Comparison of ENCODE assay signal across 18 cellular contexts in the genomic region with DNA sequence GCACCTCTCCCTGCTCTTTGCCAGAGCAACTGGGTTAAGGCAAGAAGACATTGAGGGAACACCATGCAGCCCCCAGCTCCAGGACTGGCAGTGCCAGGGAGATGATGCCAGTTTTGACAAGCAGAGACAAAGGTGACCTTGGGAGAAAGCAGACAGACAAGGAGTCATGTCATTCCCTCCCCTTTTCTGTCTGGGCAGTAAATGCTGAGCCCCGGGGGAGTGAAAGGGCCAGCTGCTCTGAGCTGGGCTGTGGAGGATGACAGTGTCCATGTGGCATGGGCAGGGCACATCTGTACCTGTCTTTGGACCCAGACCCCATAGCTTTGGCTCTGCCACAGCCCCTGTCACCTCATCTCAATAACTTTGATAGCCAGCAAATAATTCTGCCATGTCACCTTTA. TPM values are rescaled to one million over a fixed set of nuclear protein-coding genes. Genes with fewer than 3 reads are reported as not detected.
A peak's percentile ranks its signal among the peaks of the same experiment; 100 is the strongest.
DNase-seq lines count a peak whose midpoint lies in the region; ATAC-seq and TF ChIP-seq lines count a peak whose summit lies in the region.
"Had no signal": no experiment of that assay in that cellular context is flagged by ENCODE, and none has a peak within 500 bp of the region (broad histone marks: within the 10 kb centered on the region; RNA-seq: fewer than 3 reads in every experiment).

No MANE protein-coding gene starts in this region.

- H3F3A ChIP-seq in GM23338 (replicated peaks; ENCODE audit: low read depth): peaks cover 7% of the 10 kb centered on the region; the same call in 1 of the 2 replicates

- no peak overlapping the region for H2BK15ac ChIP-seq in neuronal stem cell (ENCODE audit: low read length)

- ATAC-seq in GM23338: no peak
- no peak for ATAC-seq in naive thymus-derived CD4-positive, alpha-beta T cell
- ATAC-seq: HCT116 had no signal

- H3K27me3 Mint-ChIP-seq in GM23338 (ENCODE audit: insufficient read depth, low read depth, poor library complexity): peaks cover 6% of the 10 kb centered on the region
- H3K27me3 Mint-ChIP-seq in endodermal cell (ENCODE audit: insufficient read depth): no peaks in the 10 kb centered on the region
- peaks cover 0 to 15% (median 0%) of the 10 kb centered on the region in 5 donors for H3K27me3 Mint-ChIP-seq in naive thymus-derived CD4-positive, alpha-beta T cell

- no peaks in the 10 kb centered on the region for H3K79me2 ChIP-seq in GM23338 (replicated peaks; ENCODE audit: insufficient read depth)

- CTCF ChIA-PET in naive thymus-derived CD4-positive, alpha-beta T cell (lab: Charles Lee): no interaction called here

- no peak for TF ChIP-seq CTCF in GM23338 (conservative IDR thresholded peaks at IDR 0.05; ENCODE audit: low read depth in 2 of 2)
- no peak for TF ChIP-seq CTCF in endodermal cell (conservative IDR thresholded peaks at IDR 0.05)

- H3K4me3 ChIP-seq in GM23338 (no peak overlapping the region), endodermal cell (ENCODE audit: low read length) (no peak overlapping the region), neuronal stem cell (ENCODE audit: low read length in 2 of 2) (no peak overlapping the region)
- H3K4me3 ChIP-seq in naive thymus-derived CD4-positive, alpha-beta T cell (ENCODE audit: low read length): no peak overlapping the region
- H3K4me3 ChIP-seq: PC-9 had no signal

- H3K36me3 ChIP-seq in GM23338 (ENCODE audit: insufficient read depth) (no peaks in the 10 kb centered on the region), endodermal cell (ENCODE audit: control insufficient read depth, insufficient read depth, low read length) (no peaks in the 10 kb centered on the region), neuronal stem cell (replicated peaks in 1 of 2; ENCODE audit: control insufficient read depth in 2 of 2, insufficient read depth in 2 of 2, low read length in 2 of 2) (no peaks in the 10 kb centered on the region)
- H3K36me3 ChIP-seq in naive thymus-derived CD4-positive, alpha-beta T cell (ENCODE audit: control insufficient read depth in 2 of 3, insufficient read depth in 3 of 3, low read length in 3 of 3): no peaks in the 10 kb centered on the region

- 83 to 86% methylated on average over 1 of the region's 1 CpG for WGBS in endodermal cell (ENCODE audit: insufficient coverage in 1 of 2, insufficient read length in 1 of 2), 2 experiments
- WGBS in neuronal stem cell (ENCODE audit: extremely low coverage in 2 of 2, insufficient read length in 2 of 2, insufficient replicate concordance in 1 of 2), 2 donors: no CpG with 5 or more reads among the region's 1 CpG

- no peaks in the 10 kb centered on the region for H3K79me1 ChIP-seq in neuronal stem cell (ENCODE audit: low read depth, low read length)

- H3K4me2 ChIP-seq in GM23338: peak overlapping the region; percentile 51; the same call in 1 of the 2 replicates
- H3K4me2 ChIP-seq in neuronal stem cell (ENCODE audit: insufficient read depth, low read length, poor library complexity, severe bottlenecking): no peak overlapping the region
- H3K4me2 ChIP-seq: PC-9 had no signal

- H3K9me3 Mint-ChIP-seq in GM23338 (no peaks in the 10 kb centered on the region; the same call in 2 of the 3 replicates), endodermal cell (no peaks in the 10 kb centered on the region)
- H3K9me3 Mint-ChIP-seq in naive thymus-derived CD4-positive, alpha-beta T cell: no peaks in the 10 kb centered on the region

- no peak overlapping the region for H2BK120ac ChIP-seq in neuronal stem cell (ENCODE audit: low read depth, low read length)

- H4K8ac ChIP-seq in neuronal stem cell (ENCODE audit: low read depth, low read length): no peak overlapping the region

- H2AK5ac ChIP-seq in neuronal stem cell (ENCODE audit: low read depth, low read length): peak overlapping the region; percentile 6

- no peak overlapping the region for H3K4me3 Mint-ChIP-seq in GM23338
- H3K4me3 Mint-ChIP-seq in endodermal cell: no peak overlapping the region
- no peak overlapping the region for H3K4me3 Mint-ChIP-seq in naive thymus-derived CD4-positive, alpha-beta T cell
- H3K4me3 Mint-ChIP-seq: CD4-positive, CD25-positive, alpha-beta regulatory T cell had no signal

- no peak overlapping the region for H3K14ac ChIP-seq in neuronal stem cell (ENCODE audit: low read length)

- H3K4ac ChIP-seq in neuronal stem cell (ENCODE audit: low read length): no peak overlapping the region

- H3K27ac Mint-ChIP-seq in GM23338 (no peak overlapping the region), endodermal cell (no peak overlapping the region)
- no peak overlapping the region for H3K27ac Mint-ChIP-seq in naive thymus-derived CD4-positive, alpha-beta T cell
- H3K27ac Mint-ChIP-seq: CD4-positive, CD25-positive, alpha-beta regulatory T cell had no signal

- H3K9me2 ChIP-seq in GM23338 (ENCODE audit: insufficient read depth): peaks cover 9% of the 10 kb centered on the region; the same call in 1 of the 2 replicates

- no peak overlapping the region for H3K18ac ChIP-seq in neuronal stem cell (ENCODE audit: low read length)

- H3K9me3 ChIP-seq in endodermal cell (ENCODE audit: control insufficient read depth, low read length) (no peaks in the 10 kb centered on the region), neuronal stem cell (replicated peaks in 1 of 2; ENCODE audit: control insufficient read depth in 2 of 2, insufficient read depth in 1 of 2, low read depth in 1 of 2, low read length in 2 of 2) (no peaks in the 10 kb centered on the region)
- H3K9me3 ChIP-seq in naive thymus-derived CD4-positive, alpha-beta T cell (ENCODE audit: control insufficient read depth in 2 of 3, low read length in 3 of 3): no peaks in the 10 kb centered on the region

- H3K27ac ChIP-seq in GM23338 (ENCODE audit: low read depth) (no peak overlapping the region), endodermal cell (ENCODE audit: low read depth, low read length) (peak overlapping the region; percentile 17), neuronal stem cell (replicated peaks; ENCODE audit: low read length) (no peak overlapping the region)
- H3K27ac ChIP-seq in naive thymus-derived CD4-positive, alpha-beta T cell (ENCODE audit: low read depth, low read length): no peak overlapping the region
- H3K27ac ChIP-seq: PC-9 had no signal

- POLR2A ChIA-PET in naive thymus-derived CD4-positive, alpha-beta T cell (lab: Charles Lee): no interaction called here

- no peak overlapping the region for H2BK12ac ChIP-seq in neuronal stem cell (ENCODE audit: low read length)

- no peak overlapping the region for H3K9ac ChIP-seq in endodermal cell (ENCODE audit: extremely low read depth, low read length, poor library complexity, severe bottlenecking)
- no peak overlapping the region for H3K9ac ChIP-seq in neuronal stem cell (ENCODE audit: low read depth, low read length, poor library complexity)

- H2AFZ ChIP-seq in GM23338 (no peak overlapping the region), neuronal stem cell (ENCODE audit: low read length) (no peak overlapping the region)
- H2AFZ ChIP-seq: PC-9 had no signal

- H3K23ac ChIP-seq in neuronal stem cell (ENCODE audit: low read depth, low read length, poor library complexity): no peak overlapping the region

- H3K4me1 Mint-ChIP-seq in GM23338: peaks cover 41% of the 10 kb centered on the region
- H3K4me1 Mint-ChIP-seq in endodermal cell: peaks cover 39% of the 10 kb centered on the region
- H3K4me1 Mint-ChIP-seq in naive thymus-derived CD4-positive, alpha-beta T cell: no peaks in the 10 kb centered on the region
- H3K4me1 Mint-ChIP-seq: CD4-positive, CD25-positive, alpha-beta regulatory T cell had no signal

- H3K4me1 ChIP-seq in GM23338 (ENCODE audit: insufficient read depth) (peaks cover 46% of the 10 kb centered on the region), endodermal cell (ENCODE audit: control insufficient read depth, insufficient read depth, low read length) (peaks cover 4% of the 10 kb centered on the region), neuronal stem cell (ENCODE audit: control insufficient read depth in 2 of 2, insufficient read depth in 1 of 2, low read depth in 1 of 2, low read length in 2 of 2) (peaks cover 7 to 44% of the 10 kb centered on the region in 2 donors)
- no peaks in the 10 kb centered on the region for H3K4me1 ChIP-seq in naive thymus-derived CD4-positive, alpha-beta T cell (ENCODE audit: control insufficient read depth in 2 of 2, insufficient read depth in 2 of 2, low read length in 2 of 2)

- H3K36me3 Mint-ChIP-seq in GM23338 (ENCODE audit: low read depth) (no peaks in the 10 kb centered on the region), endodermal cell (ENCODE audit: low read depth) (no peaks in the 10 kb centered on the region)
- no peaks in the 10 kb centered on the region for H3K36me3 Mint-ChIP-seq in naive thymus-derived CD4-positive, alpha-beta T cell
- H3K36me3 Mint-ChIP-seq: CD4-positive, CD25-positive, alpha-beta regulatory T cell had no signal

- DNase-seq in GM23338 (ENCODE audit: low spot score) (no peak), NCI-H446 treated with DMSO at 0.1 percent for 48 hours (lab: John Stamatoyannopoulos, UW) (peak; percentile 75), endodermal cell (no peak), neuronal stem cell (ENCODE audit: low spot score) (no peak), LoVo (ENCODE audit: low spot score) (no peak), NCI-H1417 (lab: John Stamatoyannopoulos, UW) (no peak), DMS114 treated with DMSO at 0.1 percent for 48 hours (lab: John Stamatoyannopoulos, UW; ENCODE audit: unreplicated experiment) (no peak)
- DNase-seq in naive thymus-derived CD4-positive, alpha-beta T cell: no peak
- DNase-seq: CD4-positive, CD25-positive, alpha-beta regulatory T cell; DMS79; GOT3; Karpas-422; NCI-H1930; NCI-H510A; NCI-H748 treated with DMSO at 0.1 percent for 48 hours; PC-9; RPMI8226 had no signal

- H3K27me3 ChIP-seq in GM23338 (ENCODE audit: insufficient read depth) (no peaks in the 10 kb centered on the region), endodermal cell (ENCODE audit: control insufficient read depth, insufficient read depth, low read length, poor library complexity, severe bottlenecking) (no peaks in the 10 kb centered on the region), neuronal stem cell (ENCODE audit: control insufficient read depth in 3 of 3, insufficient read depth in 3 of 3, low read depth in 1 of 3, low read length in 3 of 3) (peaks cover 0 to 56% (median 2%) of the 10 kb centered on the region in 3 experiments)
- no peaks in the 10 kb centered on the region for H3K27me3 ChIP-seq in naive thymus-derived CD4-positive, alpha-beta T cell (ENCODE audit: control insufficient read depth in 2 of 2, insufficient read depth in 2 of 2, low read length in 2 of 2)

- H4K91ac ChIP-seq in neuronal stem cell (ENCODE audit: low read depth, low read length, poor library complexity): no peak overlapping the region

- H4K20me1 ChIP-seq in GM23338 (replicated peaks; ENCODE audit: insufficient read depth): no peaks in the 10 kb centered on the region

- intact Hi-C loops in naive thymus-derived CD4-positive, alpha-beta T cell (cut with micrococcal nuclease): no loop called here

- H2BK5ac ChIP-seq in neuronal stem cell (ENCODE audit: low read length): no peak overlapping the region

RNA-seq across cellular contexts. Expression of gene PLEKHA6, which starts 24.2 kb away (rescaled TPM):
- 4.3 and 6.2 TPM in 2 replicates for total RNA-seq in GM23338 (2014; rRNA removed; shearing (Covaris generic))
- polyA plus RNA-seq in GM23338 (2016; fragmentation: Nextera tagmentation; extraction: Ambion mirVana): 2.5 and 2.8 TPM in 2 replicates
- total RNA-seq in endodermal cell: 10 to 100 TPM; 37.0 to 43.3 TPM
- polyA plus RNA-seq in endodermal cell (2013, experiment 1 of 2): 15.0 TPM
- polyA plus RNA-seq in endodermal cell (2013, experiment 2 of 2): 14.0 TPM
- polyA plus RNA-seq in neuronal stem cell (2013, experiment 1 of 2): 0.49 TPM
- 0.48 TPM for polyA plus RNA-seq in neuronal stem cell (2013, experiment 2 of 2)
- 1 to 10 TPM in 1 of 5 experiments, under 1 TPM in 4; 0.05 to 1.9 (median 0.57) TPM for total RNA-seq in naive thymus-derived CD4-positive, alpha-beta T cell
- under 1 TPM in 1 of 2 donors, not detected in 1; 0.24 TPM for polyA plus RNA-seq in naive thymus-derived CD4-positive, alpha-beta T cell
- polyA plus RNA-seq: CD4-positive, CD25-positive, alpha-beta regulatory T cell had no signal
